Comparison of ENCODE assay signal across 8 cellular contexts in the genomic region with DNA sequence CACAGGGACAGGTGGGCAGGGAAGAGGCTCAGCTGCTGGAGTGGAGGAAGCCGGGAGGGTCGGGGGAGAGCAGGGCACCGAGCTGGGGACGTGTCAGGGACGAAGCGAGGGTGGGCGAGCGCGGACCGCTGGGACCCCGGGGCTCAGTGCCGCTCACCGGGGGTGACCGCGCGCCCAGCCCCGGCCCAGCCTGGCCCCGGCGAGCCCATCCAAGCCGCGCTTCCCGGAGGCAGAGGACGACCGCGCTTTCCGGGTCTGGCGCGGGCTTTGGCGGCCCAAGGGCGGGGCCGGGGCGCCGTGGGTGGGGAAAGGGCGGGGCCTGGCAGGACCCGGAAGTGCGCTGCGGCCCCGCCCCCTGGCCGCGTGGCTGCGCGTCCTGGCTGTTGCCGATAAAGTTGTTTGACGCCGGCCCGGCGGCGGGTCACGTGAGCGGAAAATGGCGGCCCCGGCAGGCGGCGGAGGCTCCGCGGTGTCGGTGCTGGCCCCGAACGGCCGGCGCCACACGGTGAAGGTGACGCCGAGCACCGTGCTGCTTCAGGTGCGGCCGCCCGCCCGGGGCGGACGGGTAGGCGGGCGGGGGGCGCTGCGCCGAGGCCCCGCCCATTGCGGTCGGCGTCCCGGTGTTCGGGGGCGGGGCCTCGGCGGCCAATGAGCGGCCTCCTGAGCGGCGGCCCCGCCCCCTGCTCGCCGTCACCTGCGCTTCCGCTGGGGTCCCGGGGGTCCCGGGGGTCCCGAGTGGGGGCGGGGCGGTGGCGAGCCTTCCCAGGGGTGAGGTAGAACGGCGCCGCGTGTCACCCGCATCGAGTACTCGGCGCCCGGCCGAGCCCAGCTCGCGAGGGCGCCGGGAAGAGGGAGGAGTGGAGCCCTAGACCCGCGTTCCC. TPM values are rescaled to one million over a fixed set of nuclear protein-coding genes. Genes with fewer than 3 reads are reported as not detected.
DNase-seq lines count a peak whose midpoint lies in the region; ATAC-seq, FAIRE-seq and TF ChIP-seq lines count a peak whose summit lies in the region.

A gene with protein sequence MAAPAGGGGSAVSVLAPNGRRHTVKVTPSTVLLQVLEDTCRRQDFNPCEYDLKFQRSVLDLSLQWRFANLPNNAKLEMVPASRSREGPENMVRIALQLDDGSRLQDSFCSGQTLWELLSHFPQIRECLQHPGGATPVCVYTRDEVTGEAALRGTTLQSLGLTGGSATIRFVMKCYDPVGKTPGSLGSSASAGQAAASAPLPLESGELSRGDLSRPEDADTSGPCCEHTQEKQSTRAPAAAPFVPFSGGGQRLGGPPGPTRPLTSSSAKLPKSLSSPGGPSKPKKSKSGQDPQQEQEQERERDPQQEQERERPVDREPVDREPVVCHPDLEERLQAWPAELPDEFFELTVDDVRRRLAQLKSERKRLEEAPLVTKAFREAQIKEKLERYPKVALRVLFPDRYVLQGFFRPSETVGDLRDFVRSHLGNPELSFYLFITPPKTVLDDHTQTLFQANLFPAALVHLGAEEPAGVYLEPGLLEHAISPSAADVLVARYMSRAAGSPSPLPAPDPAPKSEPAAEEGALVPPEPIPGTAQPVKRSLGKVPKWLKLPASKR (plus strand): TSS at position 419 of the 881 bp plus-strand sequence. CDS start 18 bp downstream, at position 437.

- peaks cover 7% of the 10 kb centered on the region for H3K4me1 Mint-ChIP-seq in astrocyte (ENCODE audit: low read depth, unreplicated experiment)

- H3K27ac ChIP-seq in astrocyte (ENCODE audit: low read depth, low read length) (peak within 1 kb of the TSS; percentile 94), hepatocyte (peak within 1 kb of the TSS; percentile 96), aorta (ENCODE audit: low read depth in 1 of 2, low read length in 2 of 2) (peak within 1 kb of the TSS in 1 of 2 donors; percentile 53)

- H3K4me1 ChIP-seq in astrocyte (ENCODE audit: insufficient read depth, low read length) (peaks cover 7% of the 10 kb centered on the region), hepatocyte (ENCODE audit: insufficient read depth) (peaks cover 13% of the 10 kb centered on the region), aorta (ENCODE audit: control insufficient read depth in 1 of 2, insufficient read depth in 2 of 2, low read length in 2 of 2) (no peaks in the 10 kb centered on the region)

- no peaks in the 10 kb centered on the region for H3K27me3 Mint-ChIP-seq in astrocyte (ENCODE audit: low read depth, unreplicated experiment)

- H3K79me2 ChIP-seq in astrocyte (ENCODE audit: insufficient read depth, low read length): peaks cover 7% of the 10 kb centered on the region
- peaks cover 7% of the 10 kb centered on the region for H3K79me2 ChIP-seq in hepatocyte

- no peak for FAIRE-seq in astrocyte (lab: Jason Lieb, UNC)

- H3K9ac ChIP-seq in astrocyte (ENCODE audit: low read length): peak within 1 kb of the TSS; percentile 92

- DNase-seq in NCI-H1694 (lab: John Stamatoyannopoulos, UW) (peak; percentile 85), T-helper 9 cell (peak; percentile 89), astrocyte (ENCODE audit: low read depth) (peak; percentile 76), hepatocyte (ENCODE audit: low spot score) (peak; percentile 98), retina (peak; percentile 91), aorta (peak; percentile 95 to 97)

- H3K36me3 Mint-ChIP-seq in astrocyte (ENCODE audit: low read depth, unreplicated experiment): peaks cover 4% of the 10 kb centered on the region

- TF ChIP-seq CTCF in astrocyte (IDR thresholded peaks at IDR 0.05; ENCODE audit: insufficient read depth, low read depth, low read length) (no peak), hepatocyte (IDR thresholded peaks at IDR 0.05; ENCODE audit: poor library complexity) (no peak)

- H3K27me3 ChIP-seq in astrocyte (ENCODE audit: insufficient read depth, low read length) (no peaks in the 10 kb centered on the region), hepatocyte (no peaks in the 10 kb centered on the region), aorta (ENCODE audit: control insufficient read depth in 1 of 2, insufficient read depth in 2 of 2, low read length in 1 of 2) (no peaks in the 10 kb centered on the region)

- H3K36me3 ChIP-seq in astrocyte (ENCODE audit: insufficient read depth, low read length) (peaks cover 7% of the 10 kb centered on the region), hepatocyte (replicated peaks; ENCODE audit: insufficient read depth, low read depth) (no peaks in the 10 kb centered on the region), aorta (ENCODE audit: control insufficient read depth in 1 of 2, insufficient read depth in 2 of 2, low read length in 1 of 2) (no peaks in the 10 kb centered on the region)

- H3K9me3 ChIP-seq in astrocyte (ENCODE audit: insufficient read depth, low read depth, low read length): peaks cover 2% of the 10 kb centered on the region
- H3K9me3 ChIP-seq in hepatocyte (ENCODE audit: low read depth): no peaks in the 10 kb centered on the region
- no peaks in the 10 kb centered on the region for H3K9me3 ChIP-seq in aorta (ENCODE audit: control insufficient read depth, low read length)

- peak within 1 kb of the TSS; percentile 91 for H3K4me3 Mint-ChIP-seq in astrocyte (ENCODE audit: unreplicated experiment)

- H3K9me3 Mint-ChIP-seq in astrocyte (ENCODE audit: unreplicated experiment): peaks cover 5% of the 10 kb centered on the region

- H3K27ac Mint-ChIP-seq in astrocyte (ENCODE audit: unreplicated experiment): peak within 1 kb of the TSS; percentile 91

- no peaks in the 10 kb centered on the region for H3K9me2 ChIP-seq in hepatocyte (replicated peaks; ENCODE audit: insufficient read depth)

- ATAC-seq in GM18502 (IDR thresholded peaks at IDR 0.05; ENCODE audit: poor library complexity, unreplicated experiment) (peak; percentile 84), HG02852 (IDR thresholded peaks at IDR 0.05; ENCODE audit: unreplicated experiment) (peak; percentile 77), aorta (ENCODE audit: low FRiP score) (peak; percentile 98)

- H2AFZ ChIP-seq in astrocyte (ENCODE audit: low read depth, low read length) (peak within 1 kb of the TSS; percentile 96), hepatocyte (peak within 1 kb of the TSS; percentile 90)

- intact Hi-C loops in aorta (cut with DNase I): no loop called here

- WGBS in hepatocyte (ENCODE audit: low lambda C conversion rate, missing lambda C conversion rate): under 1% methylated on average over 49 of the region's 115 CpGs
- 0% methylated on average over 69 to 115 of the region's 115 CpGs for WGBS in aorta, 2 donors

- H4K20me1 ChIP-seq in astrocyte (ENCODE audit: insufficient read depth, low read length) (peaks cover 6% of the 10 kb centered on the region), hepatocyte (ENCODE audit: insufficient read depth, poor library complexity, severe bottlenecking) (no peaks in the 10 kb centered on the region)

- H3K4me2 ChIP-seq in astrocyte (ENCODE audit: low read length) (peak within 1 kb of the TSS; percentile 97), hepatocyte (peak within 1 kb of the TSS; percentile 98)

- peak within 1 kb of the TSS; percentile 65 for H3K4me3 ChIP-seq in astrocyte (ENCODE audit: insufficient read depth, low read depth, low read length)
- peak within 1 kb of the TSS; percentile 93 for H3K4me3 ChIP-seq in hepatocyte
- peak within 1 kb of the TSS; percentile 43 to 75 for H3K4me3 ChIP-seq in aorta (ENCODE audit: low read length in 2 of 2)

RNA-seq across cellular contexts. Expression of the gene that starts here (rescaled TPM):
- total RNA-seq in astrocyte (23.6 and 25.5 TPM in 2 replicates), hepatocyte (27.5 and 28.4 TPM in 2 replicates), aorta (10 to 100 TPM; 30.3 to 30.5 TPM)
- polyA plus RNA-seq in hepatocyte (45.9 and 56.8 TPM in 2 replicates), aorta (100 to 1,000 TPM in 1 of 2 donors, 10 to 100 TPM in 1; 15.0 to 108 TPM)
